In the genomic region with DNA sequence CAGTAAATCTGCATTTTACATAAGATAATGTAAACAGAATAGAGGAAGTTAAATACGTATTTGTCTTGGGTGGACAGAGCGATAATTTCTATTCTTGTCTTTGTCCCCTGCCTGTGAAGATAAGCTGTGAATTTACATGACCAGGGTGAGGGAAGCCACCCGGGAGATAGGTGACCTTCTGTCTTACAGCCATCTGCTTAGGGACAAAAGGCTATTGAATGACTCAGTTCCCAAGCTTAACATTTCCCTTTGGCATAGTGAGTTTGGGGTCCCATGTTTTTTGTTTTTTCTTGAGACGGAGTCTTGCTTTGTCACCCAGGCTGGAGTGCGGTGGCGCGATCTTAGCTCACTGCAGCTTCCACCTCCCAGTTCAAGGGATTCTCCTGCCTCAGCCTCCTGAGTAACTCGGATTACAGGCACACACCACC, we compare ENCODE assay signal across 16 cellular contexts.
"Had no signal": no experiment of that assay in that cellular context is flagged by ENCODE, and none has a peak within 500 bp of the region (broad histone marks: within the 10 kb centered on the region; RNA-seq: fewer than 3 reads in every experiment).

No MANE protein-coding gene starts in this region.

- H3K4me1 Mint-ChIP-seq: activated naive CD8-positive, alpha-beta T cell treated with anti-CD3 and anti-CD28 coated beads for 36 hours had no signal

- H3K9me3 ChIP-seq: heart right ventricle, mucosa of descending colon, pancreas, spleen, upper lobe of right lung had no signal

- H3K27ac ChIP-seq: pancreas, spleen, upper lobe of right lung had no signal

- ATAC-seq: activated CD4-positive, alpha-beta T cell treated with anti-CD3 and anti-CD28 coated beads for 36 hours; mucosa of descending colon; pancreas; stimulated activated naive B cell treated with anti-CD40 and anti-IgM and Interleukin-4, amounts not matched to agents 10 μg/mL and 1 μg/mL and 100 μg/mL, for 72 hours; upper lobe of right lung had no signal

- H3K4me3 Mint-ChIP-seq: activated CD4-positive, alpha-beta T cell treated with anti-CD3 and anti-CD28 coated beads for 36 hours; activated naive CD8-positive, alpha-beta T cell treated with anti-CD3 and anti-CD28 coated beads for 36 hours; naive B cell; stimulated activated naive B cell treated with anti-CD40 and anti-IgM and Interleukin-4, amounts not matched to agents 10 μg/mL and 1 μg/mL and 100 μg/mL, for 72 hours; WTC11 had no signal

- H3K36me3 Mint-ChIP-seq: activated naive CD8-positive, alpha-beta T cell treated with anti-CD3 and anti-CD28 coated beads for 36 hours; naive B cell had no signal

- DNase-seq: activated CD4-positive, alpha-beta T cell treated with anti-CD3 and anti-CD28 coated beads for 36 hours; activated CD4-positive, alpha-beta T cell treated with anti-CD3 and anti-CD28 coated beads, Interleukin-2, amount 50 U/mL, for 48 hours; activated naive CD8-positive, alpha-beta T cell treated with anti-CD3 and anti-CD28 coated beads for 36 hours; amygdala; caudate nucleus; heart right ventricle; kidney glomerular epithelial cell; mesenchymal stem cell; mucosa of descending colon; naive B cell; pancreas; spleen; stimulated activated naive B cell treated with anti-CD40 and anti-IgM and Interleukin-4, amounts not matched to agents 10 μg/mL and 1 μg/mL and 100 μg/mL, for 72 hours; T1000; upper lobe of right lung had no signal

- H3K4me3 ChIP-seq: heart right ventricle, mucosa of descending colon, pancreas, spleen, upper lobe of right lung had no signal

- H3K27ac Mint-ChIP-seq: activated CD4-positive, alpha-beta T cell treated with anti-CD3 and anti-CD28 coated beads for 36 hours; activated naive CD8-positive, alpha-beta T cell treated with anti-CD3 and anti-CD28 coated beads for 36 hours had no signal

- H3K27me3 Mint-ChIP-seq: activated CD4-positive, alpha-beta T cell treated with anti-CD3 and anti-CD28 coated beads for 36 hours; activated naive CD8-positive, alpha-beta T cell treated with anti-CD3 and anti-CD28 coated beads for 36 hours; naive B cell; stimulated activated naive B cell treated with anti-CD40 and anti-IgM and Interleukin-4, amounts not matched to agents 10 μg/mL and 1 μg/mL and 100 μg/mL, for 72 hours had no signal

- H3K27me3 ChIP-seq: heart right ventricle, pancreas, spleen, upper lobe of right lung had no signal

- H3K9me3 Mint-ChIP-seq: activated naive CD8-positive, alpha-beta T cell treated with anti-CD3 and anti-CD28 coated beads for 36 hours; naive B cell; stimulated activated naive B cell treated with anti-CD40 and anti-IgM and Interleukin-4, amounts not matched to agents 10 μg/mL and 1 μg/mL and 100 μg/mL, for 72 hours; WTC11 had no signal

- H3K4me1 ChIP-seq: pancreas, spleen, upper lobe of right lung had no signal
